ENCODE assay signal across 8 cellular contexts in genomic region chr2:86440631-86441391, GRCh38. TPM values are rescaled to one million over a fixed set of nuclear protein-coding genes. Genes with fewer than 3 reads are reported as not detected.
DNase-seq lines count a peak whose midpoint lies in the region; ATAC-seq and TF ChIP-seq lines count a peak whose summit lies in the region.

TSS of gene KDM3A (plus strand) at chr2:86441371. CDS start at chr2:86442048, 677 bp downstream.

- H3K36me3 Mint-ChIP-seq in activated naive CD4-positive, alpha-beta T cell treated with anti-CD3 and anti-CD28 coated beads, Interleukin-2, amount 10 ng/mL, durations not matched to agents 7 days and 5 days, result peaks cover 56% of the 10 kb centered on the region
- H3K36me3 Mint-ChIP-seq in neural progenitor cell, result peaks cover 39% of the 10 kb centered on the region

- peaks cover 21% of the 10 kb centered on the region for H3K9me3 Mint-ChIP-seq in activated naive CD4-positive, alpha-beta T cell treated with anti-CD3 and anti-CD28 coated beads, Interleukin-2, amount 10 ng/mL, durations not matched to agents 7 days and 5 days
- peaks cover 37% of the 10 kb centered on the region for H3K9me3 Mint-ChIP-seq in neural progenitor cell

- H3K4me1 ChIP-seq in SK-N-SH (ENCODE audit: control insufficient read depth in 1 of 2, insufficient read depth in 2 of 2, low read depth in 1 of 2, low read length in 1 of 2) (peaks cover 13 to 25% of the 10 kb centered on the region in 2 experiments; a peak in 3 of 4 replicates), neural progenitor cell (peaks cover 16% of the 10 kb centered on the region), stomach smooth muscle (ENCODE audit: control insufficient read depth, insufficient read depth, low read length) (peaks cover 21% of the 10 kb centered on the region)

- H3K9ac ChIP-seq in SK-N-SH (peak within 1 kb of the TSS; percentile 84), neural progenitor cell (peak within 1 kb of the TSS; percentile 14), stomach smooth muscle (ENCODE audit: low read length in 2 of 2) (peak within 1 kb of the TSS; percentile 92 to 94)

- WGBS in SK-N-SH (ENCODE audit: low lambda C conversion rate), result under 1% methylated on average over 45 of the region's 51 CpGs

- H3K79me2 ChIP-seq in SK-N-SH (ENCODE audit: insufficient read depth) (peaks cover 40% of the 10 kb centered on the region), neural progenitor cell (ENCODE audit: low read depth) (peaks cover 41% of the 10 kb centered on the region)

- H3K9me3 ChIP-seq in SK-N-SH (peaks cover 17% of the 10 kb centered on the region; the same call in 1 of the 2 replicates), neural progenitor cell (ENCODE audit: low read depth) (peaks cover 28% of the 10 kb centered on the region), stomach smooth muscle (ENCODE audit: control insufficient read depth in 2 of 2, low read length in 2 of 2) (peaks cover 0 to 4% of the 10 kb centered on the region in 2 donors)

- peak; percentile 89 for ATAC-seq in HG02610 (IDR thresholded peaks at IDR 0.05; ENCODE audit: unreplicated experiment)

- peak within 1 kb of the TSS; percentile 98 for H2AFZ ChIP-seq in SK-N-SH (ENCODE audit: low read depth)
- H2AFZ ChIP-seq in neural progenitor cell (replicated peaks), result peak within 1 kb of the TSS; percentile 94

- DNase-seq in GM03348 (ENCODE audit: low spot score) (peak; percentile 97), NCI-H1092 (lab: John Stamatoyannopoulos, UW) (peak; percentile 94), SK-N-SH (peak; percentile 89), foreskin melanocyte (peak; percentile 99), neural progenitor cell (ENCODE audit: low spot score) (peak; percentile 99)
- DNase-seq in activated naive CD4-positive, alpha-beta T cell treated with anti-CD3 and anti-CD28 coated beads, Interleukin-2, amount 10 ng/mL, durations not matched to agents 7 days and 5 days, result peak; percentile 100

- H3K4me1 Mint-ChIP-seq in activated naive CD4-positive, alpha-beta T cell treated with anti-CD3 and anti-CD28 coated beads, Interleukin-2, amount 10 ng/mL, durations not matched to agents 7 days and 5 days, result peaks cover 48% of the 10 kb centered on the region
- H3K4me1 Mint-ChIP-seq in neural progenitor cell, result peaks cover 27% of the 10 kb centered on the region

- H3K4me3 ChIP-seq in SK-N-SH (ENCODE audit: low read depth in 2 of 2, low read length in 1 of 2) (peak within 1 kb of the TSS; percentile 80 to 87), neural progenitor cell (peak within 1 kb of the TSS; percentile 90), stomach smooth muscle (ENCODE audit: low read length in 2 of 2) (peak within 1 kb of the TSS; percentile 90 to 93)

- peak within 1 kb of the TSS; percentile 86 for H3K4me2 ChIP-seq in SK-N-SH
- peak within 1 kb of the TSS; percentile 80 for H3K4me2 ChIP-seq in neural progenitor cell

- H3F3A ChIP-seq in SK-N-SH (replicated peaks; ENCODE audit: insufficient read depth) (peaks cover 12% of the 10 kb centered on the region), neural progenitor cell (ENCODE audit: low read depth) (peaks cover 15% of the 10 kb centered on the region)

- CTCF ChIA-PET in SK-N-SH (lab: Yijun Ruan, JAX), result interaction anchor here (0.6 to 1.1 kb wide), 3 partner anchors 12 to 191 kb away, joined by 3 read pairs; no protein-coding TSS in a partner anchor
- CTCF ChIA-PET in activated naive CD4-positive, alpha-beta T cell treated with anti-CD3 and anti-CD28 coated beads, Interleukin-2, amount 10 ng/mL, durations not matched to agents 7 days and 5 days (lab: Charles Lee), result interaction anchor here (0.6 to 1.8 kb wide), 5 partner anchors 16 to 338 kb away, joined by 3 to 6 read pairs (median 4); no protein-coding TSS in a partner anchor

- POLR2A ChIA-PET in SK-N-SH (lab: Yijun Ruan, JAX), result interaction anchor here (0.6 to 2.3 kb wide), 7 partner anchors 13 to 245 kb away, joined by 3 to 8 read pairs (median 3); partner anchors contain the start of gene IMMT

- H3K27me3 ChIP-seq in SK-N-SH (ENCODE audit: insufficient read depth), result no peaks in the 10 kb centered on the region
- no peaks in the 10 kb centered on the region for H3K27me3 ChIP-seq in neural progenitor cell
- no peaks in the 10 kb centered on the region for H3K27me3 ChIP-seq in stomach smooth muscle (ENCODE audit: control insufficient read depth in 1 of 2, insufficient read depth in 2 of 2, low read length in 2 of 2)

- 0 out of 4 replicates have a peak, but pooled peaks have one; percentile 8 to 13 for TF ChIP-seq EP300 in SK-N-SH (IDR thresholded peaks at IDR 0.05; ENCODE audit: borderline replicate concordance in 1 of 2, low read depth in 1 of 2, low read length in 1 of 2)

- no peaks in the 10 kb centered on the region for H3K9me2 ChIP-seq in SK-N-SH

- H3K27ac ChIP-seq in SK-N-SH (ENCODE audit: low read depth in 2 of 2, low read length in 1 of 2), result peak within 1 kb of the TSS; percentile 100
- peak within 1 kb of the TSS; percentile 95 for H3K27ac ChIP-seq in neural progenitor cell
- H3K27ac ChIP-seq in stomach smooth muscle (ENCODE audit: low read length), result peak within 1 kb of the TSS; percentile 96

- H3K27ac Mint-ChIP-seq in activated naive CD4-positive, alpha-beta T cell treated with anti-CD3 and anti-CD28 coated beads, Interleukin-2, amount 10 ng/mL, durations not matched to agents 7 days and 5 days, result peak within 1 kb of the TSS; percentile 100
- H3K27ac Mint-ChIP-seq in neural progenitor cell, result peak within 1 kb of the TSS; percentile 100

- no peak for TF ChIP-seq RAD21 in SK-N-SH (IDR thresholded peaks at IDR 0.05; ENCODE audit: low read length)

- H3K4me3 Mint-ChIP-seq in activated naive CD4-positive, alpha-beta T cell treated with anti-CD3 and anti-CD28 coated beads, Interleukin-2, amount 10 ng/mL, durations not matched to agents 7 days and 5 days, result peak within 1 kb of the TSS; percentile 95
- H3K4me3 Mint-ChIP-seq in neural progenitor cell, result peak within 1 kb of the TSS; percentile 97

- H4K20me1 ChIP-seq in SK-N-SH (ENCODE audit: insufficient read depth), result peaks cover 36% of the 10 kb centered on the region
- peaks cover 40% of the 10 kb centered on the region for H4K20me1 ChIP-seq in neural progenitor cell (ENCODE audit: low read depth)

- peaks cover 10% of the 10 kb centered on the region for H3K27me3 Mint-ChIP-seq in activated naive CD4-positive, alpha-beta T cell treated with anti-CD3 and anti-CD28 coated beads, Interleukin-2, amount 10 ng/mL, durations not matched to agents 7 days and 5 days
- peaks cover 10% of the 10 kb centered on the region for H3K27me3 Mint-ChIP-seq in neural progenitor cell (ENCODE audit: insufficient read depth, low read depth)

- peaks cover 26 to 36% of the 10 kb centered on the region in 2 experiments for H3K36me3 ChIP-seq in SK-N-SH (replicated peaks in 1 of 2; ENCODE audit: control insufficient read depth in 1 of 2, insufficient read depth in 2 of 2, low read length in 1 of 2)
- peaks cover 17% of the 10 kb centered on the region for H3K36me3 ChIP-seq in neural progenitor cell
- H3K36me3 ChIP-seq in stomach smooth muscle (ENCODE audit: control insufficient read depth in 2 of 2, insufficient read depth in 2 of 2, low read length in 2 of 2), result peaks cover 0 to 2% of the 10 kb centered on the region in 2 donors

- TF ChIP-seq CTCF in SK-N-SH (IDR thresholded peaks at IDR 0.05), result no peak
- no peak for TF ChIP-seq CTCF in neural progenitor cell (IDR thresholded peaks at IDR 0.05)

TF ChIP-seq in SK-N-SH, 30 proteins besides CTCF, POLR2A, EP300 and RAD21 (continues in another document):
- TF ChIP-seq POLR2AphosphoS5 (IDR thresholded peaks at IDR 0.05; ENCODE audit: low read depth, low read length) (no peak), GATA2 (CRISPR knock-in tag; IDR thresholded peaks at IDR 0.05) (no peak), ELF1 (IDR thresholded peaks at IDR 0.05) (0 out of 2 replicates have a peak, but pooled peaks have one; percentile 5), RXRA (IDR thresholded peaks at IDR 0.05; ENCODE audit: borderline replicate concordance, low read depth) (peak; percentile 74), ZBTB33 (IDR thresholded peaks at IDR 0.05; ENCODE audit: borderline replicate concordance, low read depth) (no peak), FOXM1 (IDR thresholded peaks at IDR 0.05; ENCODE audit: low read depth) (no peak), MAX (IDR thresholded peaks at IDR 0.05; ENCODE audit: low read depth) (peak; percentile 100), SMC3 (IDR thresholded peaks at IDR 0.05; ENCODE audit: low read depth, low read length) (no peak), PBX3 (IDR thresholded peaks at IDR 0.05) (peak; percentile 45), RCOR1 (IDR thresholded peaks at IDR 0.05; ENCODE audit: low read length) (no peak), MXI1 (IDR thresholded peaks at IDR 0.05; ENCODE audit: low read depth, low read length) (no peak; the same call in none of the 2 replicates)

RNA-seq across cellular contexts. Expression of gene KDM3A, which starts in this region (rescaled TPM):
- polyA plus RNA-seq in SK-N-SH (2012; rRNA removed), result 13.7 and 20.4 TPM in 2 replicates
- 13.4 and 14.0 TPM in 2 replicates for polyA plus RNA-seq in SK-N-SH (2012; cell fraction: cytosol; rRNA removed)
- polyA plus RNA-seq in SK-N-SH (2012; cell fraction: nucleus; rRNA removed), result 33.3 and 56.7 TPM in 2 replicates
- total RNA-seq in neural progenitor cell (ENCODE audit: low replicate concordance), result 63.2 and 84.9 TPM in 2 replicates

Comparison
In these comparisons a context has a peak if more than half of its experiments do, and no peak if none do; other contexts are left out.
1. Peak in every context shown above with its lines: DNase-seq, ATAC-seq, H3K4me3 ChIP-seq and H3K27ac ChIP-seq.
2. H3K9ac ChIP-seq: peak in every context shown above with its lines; median percentile 93 in stomach smooth muscle; 84 in SK-N-SH; 14 in neural progenitor cell.